Comparison of ENCODE assay signal across 40 cellular contexts in genomic region chr3:140268103-140268502, GRCh38.
"Had no signal": no experiment of that assay in that cellular context is flagged by ENCODE, and none has a peak within 500 bp of the region (broad histone marks: within the 10 kb centered on the region; RNA-seq: fewer than 3 reads in every experiment).

No MANE protein-coding gene starts in this region.

- H3K4me3 Mint-ChIP-seq: activated naive CD4-positive, alpha-beta T cell treated with anti-CD3 and anti-CD28 coated beads for 36 hours; activated naive CD4-positive, alpha-beta T cell treated with anti-CD3 and anti-CD28 coated beads, Interleukin-2, amount 10 ng/mL, durations not matched to agents 7 days and 5 days; activated naive CD4-positive, alpha-beta T cell treated with anti-CD3 and anti-CD28 coated beads, Interleukin-2, amount 50 U/mL, for 24 hours; activated naive CD8-positive, alpha-beta T cell; activated naive CD8-positive, alpha-beta T cell treated with anti-CD3 and anti-CD28 coated beads for 36 hours; activated naive CD8-positive, alpha-beta T cell treated with anti-CD3 and anti-CD28 coated beads, Interleukin-2, amount 10 ng/mL, durations not matched to agents 7 days and 5 days; activated naive CD8-positive, alpha-beta T cell treated with anti-CD3 and anti-CD28 coated beads, Interleukin-2, amount 50 U/mL, for 24 hours; activated T-cell treated with anti-CD3 and anti-CD28 coated beads, Interleukin-2, amount 50 U/mL, for 24 hours; activated T-cell treated with anti-CD3 and anti-CD28 coated beads, Interleukin-2, amount 50 U/mL, for 4 hours; activated T-cell treated with anti-CD3 and anti-CD28 coated beads, Interleukin-2, amount 50 U/mL, for 72 hours; activated T-helper 1 cell treated with anti-CD3 and anti-CD28 coated beads, Interleukin-12 subunit alpha, Interleukin-12 subunit beta, Interleukin-2, Interleukin-4 antibody, amounts not matched to agents 30 ng/mL and 10 ng/mL and 1 ng/mL, durations not matched to agents 14 hours and 24 hours and 36 hours; activated T-helper 17 cell treated with anti-CD3 and anti-CD28 coated beads, Interleukin-2, amount 50 U/mL, for 72 hours; brain; central memory CD8-positive, alpha-beta T cell had no signal

- H3K36me3 ChIP-seq: adrenal gland, ascending aorta, brain microvascular endothelial cell, breast epithelium, cardiac muscle cell had no signal

- ATAC-seq: activated naive CD4-positive, alpha-beta T cell treated with anti-CD3 and anti-CD28 coated beads, Interleukin-2, amount 50 U/mL, for 72 hours; activated naive CD8-positive, alpha-beta T cell treated with anti-CD3 and anti-CD28 coated beads, Interleukin-2, amount 50 U/mL, for 24 hours; activated T-cell treated with anti-CD3 and anti-CD28 coated beads, Interleukin-2, amount 50 U/mL, for 4 hours; activated T-cell treated with anti-CD3 and anti-CD28 coated beads, Interleukin-2, amount 50 U/mL, for 72 hours; activated T-helper 17 cell treated with anti-CD3 and anti-CD28 coated beads, Interleukin-2, amount 50 U/mL, for 72 hours; body of pancreas had no signal

- H3K4me1 Mint-ChIP-seq: activated naive CD4-positive, alpha-beta T cell treated with anti-CD3 and anti-CD28 coated beads, Interleukin-2, amount 10 ng/mL, durations not matched to agents 7 days and 5 days; activated naive CD4-positive, alpha-beta T cell treated with anti-CD3 and anti-CD28 coated beads, Interleukin-2, amount 50 U/mL, for 24 hours; activated naive CD8-positive, alpha-beta T cell treated with anti-CD3 and anti-CD28 coated beads for 36 hours; activated naive CD8-positive, alpha-beta T cell treated with anti-CD3 and anti-CD28 coated beads, Interleukin-2, amount 10 ng/mL, durations not matched to agents 7 days and 5 days; activated naive CD8-positive, alpha-beta T cell treated with anti-CD3 and anti-CD28 coated beads, Interleukin-2, amount 50 U/mL, for 24 hours; activated T-helper 17 cell treated with anti-CD3 and anti-CD28 coated beads, Interleukin-2, amount 50 U/mL, for 72 hours; brain; central memory CD8-positive, alpha-beta T cell had no signal

- H3K9me3 ChIP-seq: adrenal gland, ascending aorta, body of pancreas, breast epithelium had no signal

- H3K27me3 Mint-ChIP-seq: activated naive CD4-positive, alpha-beta T cell treated with anti-CD3 and anti-CD28 coated beads, Interleukin-2, amount 10 ng/mL, durations not matched to agents 7 days and 5 days; activated naive CD8-positive, alpha-beta T cell; activated naive CD8-positive, alpha-beta T cell treated with anti-CD3 and anti-CD28 coated beads for 36 hours; activated naive CD8-positive, alpha-beta T cell treated with anti-CD3 and anti-CD28 coated beads, Interleukin-2, amount 10 ng/mL, durations not matched to agents 7 days and 5 days; activated T-cell treated with anti-CD3 and anti-CD28 coated beads, Interleukin-2, amount 50 U/mL, for 24 hours; activated T-helper 17 cell treated with anti-CD3 and anti-CD28 coated beads, Interleukin-2, amount 50 U/mL, for 72 hours; central memory CD8-positive, alpha-beta T cell had no signal

- H3K27me3 ChIP-seq: adrenal gland, ascending aorta, body of pancreas, brain microvascular endothelial cell, breast epithelium, cardiac muscle cell had no signal

- DNase-seq: activated effector memory CD4-positive, alpha-beta T cell treated with anti-CD3 and anti-CD28 coated beads, Interleukin-2, amount 50 U/mL, for 16 hours; activated effector memory CD4-positive, alpha-beta T cell treated with Interleukin-2 at 50 U/mL for 16 hours; activated gamma-delta T cell; activated gamma-delta T cell treated with Interleukin-2 at 50 U/mL for 16 hours; activated naive CD4-positive, alpha-beta T cell; activated naive CD4-positive, alpha-beta T cell treated with anti-CD3 and anti-CD28 coated beads for 36 hours; activated naive CD4-positive, alpha-beta T cell treated with anti-CD3 and anti-CD28 coated beads, Interleukin-2, amount 10 ng/mL, durations not matched to agents 7 days and 5 days; activated naive CD4-positive, alpha-beta T cell treated with anti-CD3 and anti-CD28 coated beads, Interleukin-2, amount 50 U/mL, for 16 hours; activated naive CD4-positive, alpha-beta T cell treated with Interleukin-2 at 50 U/mL for 16 hours; activated naive CD8-positive, alpha-beta T cell treated with anti-CD3 and anti-CD28 coated beads for 36 hours; activated naive CD8-positive, alpha-beta T cell treated with anti-CD3 and anti-CD28 coated beads, Interleukin-2, amount 10 ng/mL, durations not matched to agents 7 days and 5 days; activated naive CD8-positive, alpha-beta T cell treated with anti-CD3 and anti-CD28 coated beads, Interleukin-2, amount 50 U/mL, for 24 hours; activated T-cell treated with anti-CD3 and anti-CD28 coated beads, Interleukin-2, amount 50 U/mL, for 1 hour; activated T-cell treated with anti-CD3 and anti-CD28 coated beads, Interleukin-2, amount 50 U/mL, for 24 hours; activated T-cell treated with anti-CD3 and anti-CD28 coated beads, Interleukin-2, amount 50 U/mL, for 4 hours; activated T-cell treated with anti-CD3 and anti-CD28 coated beads, Interleukin-2, amount 50 U/mL, for 48 hours; activated T-cell treated with anti-CD3 and anti-CD28 coated beads, Interleukin-2, amount 50 U/mL, for 72 hours; adrenal gland; amniotic stem cell; amygdala; anterior cingulate cortex; aorta; body of pancreas; brain microvascular endothelial cell; caudate nucleus; central memory CD4-positive, alpha-beta T cell; cerebellar nuclear complex had no signal

- H3K4me1 ChIP-seq: adrenal gland, ascending aorta, body of pancreas, breast epithelium had no signal

- FAIRE-seq: astrocyte, bronchial epithelial cell had no signal

- H3K36me3 Mint-ChIP-seq: activated naive CD4-positive, alpha-beta T cell treated with anti-CD3 and anti-CD28 coated beads, Interleukin-2, amount 10 ng/mL, durations not matched to agents 7 days and 5 days; activated naive CD4-positive, alpha-beta T cell treated with anti-CD3 and anti-CD28 coated beads, Interleukin-2, amount 50 U/mL, for 24 hours; activated naive CD4-positive, alpha-beta T cell treated with anti-CD3 and anti-CD28 coated beads, Interleukin-2, amount 50 U/mL, for 72 hours; activated naive CD8-positive, alpha-beta T cell; activated naive CD8-positive, alpha-beta T cell treated with anti-CD3 and anti-CD28 coated beads for 36 hours; activated naive CD8-positive, alpha-beta T cell treated with anti-CD3 and anti-CD28 coated beads, Interleukin-2, amount 10 ng/mL, durations not matched to agents 7 days and 5 days; brain had no signal

- H3K4me3 ChIP-seq: adrenal gland, ascending aorta, body of pancreas, breast epithelium, cardiac muscle cell had no signal

- H3K9me3 Mint-ChIP-seq: activated naive CD4-positive, alpha-beta T cell treated with anti-CD3 and anti-CD28 coated beads for 36 hours; activated naive CD4-positive, alpha-beta T cell treated with anti-CD3 and anti-CD28 coated beads, Interleukin-2, amount 10 ng/mL, durations not matched to agents 7 days and 5 days; activated naive CD4-positive, alpha-beta T cell treated with anti-CD3 and anti-CD28 coated beads, Interleukin-2, amount 50 U/mL, for 24 hours; activated naive CD4-positive, alpha-beta T cell treated with anti-CD3 and anti-CD28 coated beads, Interleukin-2, amount 50 U/mL, for 72 hours; activated naive CD8-positive, alpha-beta T cell treated with anti-CD3 and anti-CD28 coated beads for 36 hours; activated naive CD8-positive, alpha-beta T cell treated with anti-CD3 and anti-CD28 coated beads, Interleukin-2, amount 10 ng/mL, durations not matched to agents 7 days and 5 days; activated naive CD8-positive, alpha-beta T cell treated with anti-CD3 and anti-CD28 coated beads, Interleukin-2, amount 50 U/mL, for 24 hours; activated T-cell treated with anti-CD3 and anti-CD28 coated beads, Interleukin-2, amount 50 U/mL, for 24 hours; activated T-cell treated with anti-CD3 and anti-CD28 coated beads, Interleukin-2, amount 50 U/mL, for 4 hours; activated T-helper 1 cell treated with anti-CD3 and anti-CD28 coated beads, Interleukin-12 subunit alpha, Interleukin-12 subunit beta, Interleukin-2, Interleukin-4 antibody, amounts not matched to agents 30 ng/mL and 10 ng/mL and 1 ng/mL, durations not matched to agents 14 hours and 24 hours and 36 hours; activated T-helper 17 cell treated with anti-CD3 and anti-CD28 coated beads, Interleukin-2, amount 50 U/mL, for 72 hours; activated T-helper 2 cell treated with anti-CD3 and anti-CD28 coated beads, Interferon-gamma antibody, Interleukin-2, Interleukin-4, amounts not matched to agents 10 μg/mL and 5 μg/mL and 100 μg/mL, durations not matched to agents 14 hours and 24 hours and 36 hours; brain; central memory CD8-positive, alpha-beta T cell had no signal

- H3K27ac Mint-ChIP-seq: activated naive CD4-positive, alpha-beta T cell treated with anti-CD3 and anti-CD28 coated beads for 36 hours; activated naive CD4-positive, alpha-beta T cell treated with anti-CD3 and anti-CD28 coated beads, Interleukin-2, amount 10 ng/mL, durations not matched to agents 7 days and 5 days; activated naive CD4-positive, alpha-beta T cell treated with anti-CD3 and anti-CD28 coated beads, Interleukin-2, amount 50 U/mL, for 24 hours; activated naive CD4-positive, alpha-beta T cell treated with anti-CD3 and anti-CD28 coated beads, Interleukin-2, amount 50 U/mL, for 72 hours; activated naive CD8-positive, alpha-beta T cell; activated naive CD8-positive, alpha-beta T cell treated with anti-CD3 and anti-CD28 coated beads for 36 hours; activated naive CD8-positive, alpha-beta T cell treated with anti-CD3 and anti-CD28 coated beads, Interleukin-2, amount 10 ng/mL, durations not matched to agents 7 days and 5 days; activated naive CD8-positive, alpha-beta T cell treated with anti-CD3 and anti-CD28 coated beads, Interleukin-2, amount 50 U/mL, for 24 hours; activated T-cell treated with anti-CD3 and anti-CD28 coated beads, Interleukin-2, amount 50 U/mL, for 24 hours; activated T-cell treated with anti-CD3 and anti-CD28 coated beads, Interleukin-2, amount 50 U/mL, for 72 hours; activated T-helper 1 cell treated with anti-CD3 and anti-CD28 coated beads, Interleukin-12 subunit alpha, Interleukin-12 subunit beta, Interleukin-2, Interleukin-4 antibody, amounts not matched to agents 30 ng/mL and 10 ng/mL and 1 ng/mL, durations not matched to agents 14 hours and 24 hours and 36 hours; activated T-helper 17 cell treated with anti-CD3 and anti-CD28 coated beads, Interleukin-2, amount 50 U/mL, for 72 hours; activated T-helper 2 cell treated with anti-CD3 and anti-CD28 coated beads, Interferon-gamma antibody, Interleukin-2, Interleukin-4, amounts not matched to agents 10 μg/mL and 5 μg/mL and 100 μg/mL, durations not matched to agents 14 hours and 24 hours and 36 hours; brain had no signal

- H3K27ac ChIP-seq: adrenal gland, ascending aorta, body of pancreas, brain microvascular endothelial cell, breast epithelium, cardiac muscle cell had no signal
